Comparison of ENCODE assay signal across 13 cellular contexts in the genomic region with DNA sequence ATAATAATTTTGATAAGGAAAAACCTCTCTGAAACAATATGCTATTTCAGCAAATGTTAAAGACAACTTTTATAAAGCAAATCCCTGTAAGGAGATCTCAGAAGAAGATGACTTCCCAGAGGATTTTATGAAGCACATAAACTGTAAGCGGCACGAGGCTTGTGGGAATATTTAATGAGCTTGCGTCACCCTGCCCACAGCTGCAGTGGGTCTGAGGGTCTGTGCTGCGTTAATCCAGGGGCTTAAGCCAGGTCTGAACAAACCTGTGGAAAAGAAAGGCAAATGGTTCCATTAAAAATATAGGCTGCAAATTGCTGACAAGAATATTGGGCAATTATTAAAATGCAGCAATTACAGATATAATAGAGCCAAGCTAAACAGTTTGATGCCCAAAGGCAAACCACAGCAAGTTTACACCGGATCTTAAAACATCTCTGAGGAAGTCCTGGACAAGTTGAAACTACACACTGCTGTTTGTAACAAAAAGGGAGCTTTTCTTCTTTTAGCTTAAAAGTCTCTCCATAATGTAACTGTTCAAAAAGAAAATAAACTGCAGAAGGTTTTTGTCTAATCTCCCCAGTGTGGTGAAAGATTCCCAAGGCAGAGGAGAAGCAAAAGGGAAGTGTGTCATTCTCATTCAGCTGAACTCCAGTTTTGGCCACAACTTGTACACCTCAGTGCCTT. TPM values are rescaled to one million over a fixed set of nuclear protein-coding genes. Genes with fewer than 3 reads are reported as not detected.
DNase-seq lines count a peak whose midpoint lies in the region; FAIRE-seq and TF ChIP-seq lines count a peak whose summit lies in the region.
"Had no signal": no experiment of that assay in that cellular context is flagged by ENCODE, and none has a peak within 500 bp of the region (broad histone marks: within the 10 kb centered on the region; RNA-seq: fewer than 3 reads in every experiment).

No MANE protein-coding gene starts in this region.

- H3K36me3 ChIP-seq in astrocyte (ENCODE audit: insufficient read depth, low read length), result no peaks in the 10 kb centered on the region
- no peaks in the 10 kb centered on the region for H3K36me3 ChIP-seq in right atrium auricular region
- no peaks in the 10 kb centered on the region for H3K36me3 ChIP-seq in uterus

- no peaks in the 10 kb centered on the region for H3K79me2 ChIP-seq in astrocyte (ENCODE audit: insufficient read depth, low read length)

- no peak for TF ChIP-seq POLR2A in uterus (IDR thresholded peaks at IDR 0.05)

- DNase-seq in SKM-1 treated with dmso at 0.1 percent for 144 hours (lab: John Stamatoyannopoulos, UW; ENCODE audit: unreplicated experiment) (peak; percentile 40), SKM-1 (lab: John Stamatoyannopoulos, UW; ENCODE audit: unreplicated experiment) (no peak), astrocyte (ENCODE audit: low read depth) (peak; percentile 51), right atrium auricular region (ENCODE audit: low spot score) (no peak), uterus (no peak), NCI-H2107 (lab: John Stamatoyannopoulos, UW) (no peak), GM13976 (ENCODE audit: low spot score) (no peak)
- DNase-seq in NK-92 treated with Interleukin-12 subunit alpha and Interleukin-12 subunit beta, amount 100 ng/mL, for 24 hours (lab: John Stamatoyannopoulos, UW), result no peak
- DNase-seq: NCI-H187 treated with DMSO at 0.1 percent for 48 hours; stimulated activated CD4-positive, alpha-beta T cell treated with anti-CD3 and anti-CD28 coated beads, Interleukin-2, amount 100 ng/mL, for 24 hours had no signal

- no peaks in the 10 kb centered on the region for H4K20me1 ChIP-seq in astrocyte (ENCODE audit: insufficient read depth, low read length)

- H3K4me3 ChIP-seq in astrocyte (ENCODE audit: insufficient read depth, low read depth, low read length) (no peak overlapping the region), right atrium auricular region (no peak overlapping the region), uterus (no peak overlapping the region)
- H3K4me3 ChIP-seq: tibial nerve had no signal

- H3K9me3 Mint-ChIP-seq in astrocyte (ENCODE audit: unreplicated experiment), result no peaks in the 10 kb centered on the region
- H3K9me3 Mint-ChIP-seq: T-helper 2 cell treated with Interferon-gamma antibody and Interleukin-4, amounts not matched to agents 5 μg/mL and 100 μg/mL, for 36 hours had no signal

- no peaks in the 10 kb centered on the region for H3K4me1 ChIP-seq in astrocyte (ENCODE audit: insufficient read depth, low read length)
- peaks cover 0 to 24% of the 10 kb centered on the region in 2 donors for H3K4me1 ChIP-seq in right atrium auricular region
- peaks cover 0 to 10% of the 10 kb centered on the region in 2 donors for H3K4me1 ChIP-seq in uterus

- H3K27ac Mint-ChIP-seq in astrocyte (ENCODE audit: unreplicated experiment), result no peak overlapping the region
- H3K27ac Mint-ChIP-seq: T-helper 2 cell treated with Interferon-gamma antibody and Interleukin-4, amounts not matched to agents 5 μg/mL and 100 μg/mL, for 36 hours had no signal

- H3K4me3 Mint-ChIP-seq in astrocyte (ENCODE audit: unreplicated experiment), result no peak overlapping the region
- H3K4me3 Mint-ChIP-seq: T-helper 2 cell treated with Interferon-gamma antibody and Interleukin-4, amounts not matched to agents 5 μg/mL and 100 μg/mL, for 36 hours had no signal

- H3K4me2 ChIP-seq in astrocyte (ENCODE audit: low read length), result peak overlapping the region; percentile 7

- H3K9me3 ChIP-seq in astrocyte (ENCODE audit: insufficient read depth, low read depth, low read length) (no peaks in the 10 kb centered on the region), right atrium auricular region (no peaks in the 10 kb centered on the region), uterus (no peaks in the 10 kb centered on the region)
- H3K9me3 ChIP-seq: tibial nerve had no signal

- no peak for FAIRE-seq in astrocyte (lab: Jason Lieb, UNC)
- FAIRE-seq: A204.1 had no signal

- in situ Hi-C loops in GM13976 (cut with MboI; ENCODE audit: low sequenced_read_pairs, unreplicated experiment), result no loop called here

- intact Hi-C loops in uterus (cut with DNase I; ENCODE audit: low total_unique reads), result no loop called here

- no peaks in the 10 kb centered on the region for H3K36me3 Mint-ChIP-seq in astrocyte (ENCODE audit: low read depth, unreplicated experiment)

- H3K9ac ChIP-seq in astrocyte (ENCODE audit: low read length), result no peak overlapping the region

- H3K4me1 Mint-ChIP-seq in astrocyte (ENCODE audit: low read depth, unreplicated experiment), result no peaks in the 10 kb centered on the region

- no peaks in the 10 kb centered on the region for H3K27me3 ChIP-seq in astrocyte (ENCODE audit: insufficient read depth, low read length)
- H3K27me3 ChIP-seq in right atrium auricular region, result no peaks in the 10 kb centered on the region
- no peaks in the 10 kb centered on the region for H3K27me3 ChIP-seq in uterus
- H3K27me3 ChIP-seq: tibial nerve had no signal

- H3K27ac ChIP-seq in astrocyte (ENCODE audit: low read depth, low read length) (no peak overlapping the region), right atrium auricular region (peak overlapping the region; percentile 1 to 15), uterus (peak overlapping the region; percentile 58 to 75)

- no peak overlapping the region for H2AFZ ChIP-seq in astrocyte (ENCODE audit: low read depth, low read length)

- H3K27me3 Mint-ChIP-seq in astrocyte (ENCODE audit: low read depth, unreplicated experiment), result peaks cover 4% of the 10 kb centered on the region

- TF ChIP-seq CTCF in astrocyte (IDR thresholded peaks at IDR 0.05; ENCODE audit: insufficient read depth, low read depth, low read length) (no peak), right atrium auricular region (IDR thresholded peaks at IDR 0.05) (no peak), uterus (IDR thresholded peaks at IDR 0.05) (no peak), GM13976 (IDR thresholded peaks at IDR 0.05; ENCODE audit: borderline replicate concordance, control extremely low read depth, extremely low read depth, insufficient read depth, missing control alignments) (no peak)

RNA-seq across cellular contexts. Expression of gene TGFBR3, which starts 21.8 kb away (rescaled TPM):
- total RNA-seq in astrocyte (1.0 and 2.5 TPM in 2 replicates), right atrium auricular region (10 to 100 TPM; 40.5 to 64.8 TPM), uterus (100 to 1,000 TPM in 3 of 4 donors, 10 to 100 TPM in 1; 87.8 to 388 (median 212) TPM)

Comparison
In these comparisons a context has a peak if more than half of its experiments do, and no peak if none do; other contexts are left out.
1. DNase-seq: peak in SKM-1 treated with dmso at 0.1 percent for 144 hours (single experiment) and astrocyte (single experiment); none in SKM-1 (single experiment), right atrium auricular region (single experiment), uterus (0 of 2), NCI-H2107 (single experiment), GM13976 (single experiment) and NK-92 treated with Interleukin-12 subunit alpha and Interleukin-12 subunit beta, amount 100 ng/mL, for 24 hours (single experiment).
2. RNA of gene TGFBR3, which starts 21.8 kb away (total RNA-seq): 87.8 to 388 TPM in uterus and 40.5 to 64.8 TPM in right atrium auricular region; 1.0 to 2.5 TPM in astrocyte; every median in the first group is over 10 times any median in the second.